1 cellular context compared by ENCODE assay signal in genomic region chr17:9225305-9226101, GRCh38.
TF ChIP-seq lines count a peak whose summit lies in the region.

No MANE protein-coding gene starts in this region.

TF ChIP-seq in HepG2, 621 proteins besides CTCF, POLR2A, EP300 and RAD21 (continued from another document):
- no peak for TF ChIP-seq EED (CRISPR knock-in tag; IDR thresholded peaks at IDR 0.05)
- TF ChIP-seq POGK (CRISPR knock-in tag; conservative IDR thresholded peaks at IDR 0.05) = no peak
- no peak for TF ChIP-seq ZNF207 (IDR thresholded peaks at IDR 0.05; ENCODE audit: borderline replicate concordance)
- TF ChIP-seq MAFF (IDR thresholded peaks at IDR 0.05; ENCODE audit: low read depth, low read length) = no peak
- no peak for TF ChIP-seq NR1H2 (CRISPR knock-in tag; IDR thresholded peaks at IDR 0.05; ENCODE audit: borderline replicate concordance, low read depth)
- no peak for TF ChIP-seq DBP (CRISPR knock-in tag; IDR thresholded peaks at IDR 0.05; ENCODE audit: not compliant biosample characterization)
